13 cellular contexts compared by ENCODE assay signal in genomic region chr7:117470777-117471176, GRCh38. TPM values are rescaled to one million over a fixed set of nuclear protein-coding genes. Genes with fewer than 3 reads are reported as not detected.
DNase-seq lines count a peak whose midpoint lies in the region; ATAC-seq and TF ChIP-seq lines count a peak whose summit lies in the region.
"Had no signal": no experiment of that assay in that cellular context is flagged by ENCODE, and none has a peak within 500 bp of the region (broad histone marks: within the 10 kb centered on the region; RNA-seq: fewer than 3 reads in every experiment).

No MANE protein-coding gene starts in this region.

- no peaks in the 10 kb centered on the region for H3K4me1 ChIP-seq in psoas muscle
- H3K4me1 ChIP-seq: colonic mucosa, thyroid gland had no signal

- H3K9me3 ChIP-seq in psoas muscle = no peaks in the 10 kb centered on the region
- H3K9me3 ChIP-seq: colonic mucosa, thyroid gland had no signal

- no peaks in the 10 kb centered on the region for H3K36me3 ChIP-seq in psoas muscle (ENCODE audit: insufficient read depth in 1 of 2, low read depth in 1 of 2)
- H3K36me3 ChIP-seq: colonic mucosa, thyroid gland had no signal

- DNase-seq in Right ventricle myocardium superior (peak; percentile 71), cardiac septum (ENCODE audit: low spot score) (no peak), NCI-H2029 treated with DMSO at 0.1 percent for 48 hours (lab: John Stamatoyannopoulos, UW) (peak; percentile 20), psoas muscle (no peak), DMS114 treated with DMSO at 0.1 percent for 48 hours (lab: John Stamatoyannopoulos, UW; ENCODE audit: unreplicated experiment) (no peak), NCI-H1436 treated with DMSO at 0.1 percent for 48 hours (lab: John Stamatoyannopoulos, UW) (no peak), NCI-H146 (lab: John Stamatoyannopoulos, UW) (no peak)
- DNase-seq: colonic mucosa, IMR-90, retina, SHP77 treated with DMSO at 0.1 percent for 48 hours, thyroid gland had no signal

- H3K27me3 ChIP-seq in psoas muscle (ENCODE audit: insufficient read depth in 3 of 3, low read length in 2 of 3) = no peaks in the 10 kb centered on the region
- H3K27me3 ChIP-seq: colonic mucosa, thyroid gland had no signal

- no peak overlapping the region for H3K27ac ChIP-seq in psoas muscle
- H3K27ac ChIP-seq: colonic mucosa, thyroid gland had no signal

- intact Hi-C loops in Right ventricle myocardium superior (cut with DNase I) = no loop called here
- intact Hi-C loops in cardiac septum (cut with DNase I) = no loop called here
- intact Hi-C loops in psoas muscle (cut with DNase I) = no loop called here

- 33 to 46% (median 42%) methylated on average over 5 of the region's 5 CpGs for WGBS in psoas muscle, 3 donors

- H3K4me3 ChIP-seq in psoas muscle = no peak overlapping the region
- H3K4me3 ChIP-seq: colonic mucosa, thyroid gland had no signal

- no peak for TF ChIP-seq CTCF in psoas muscle (IDR thresholded peaks at IDR 0.05)

- ATAC-seq in Right ventricle myocardium superior (ENCODE audit: poor library complexity) (peak; percentile 85), HG02798 (IDR thresholded peaks at IDR 0.05; ENCODE audit: poor library complexity, unreplicated experiment) (peak; percentile 63), psoas muscle (no peak)

RNA-seq across cellular contexts. Expression of gene CFTR, which starts 9.0 kb away (rescaled TPM):
- total RNA-seq in Right ventricle myocardium superior (0.86 TPM), cardiac septum (0.19 TPM), psoas muscle (under 1 TPM in 1 of 4 donors, not detected in 3; 0.06 TPM)
- polyA plus RNA-seq in psoas muscle = under 1 TPM in 1 of 3 donors, not detected in 2; 0.01 TPM
- total RNA-seq: thyroid gland had no signal

RNA-seq across cellular contexts. Expression of gene ASZ1, which starts 43.5 kb away (rescaled TPM):
- total RNA-seq in Right ventricle myocardium superior (not detected), cardiac septum (not detected), psoas muscle (not detected)
- polyA plus RNA-seq in psoas muscle = not detected
- total RNA-seq: colonic mucosa, IMR-90, thyroid gland had no signal
- polyA plus RNA-seq: IMR-90 had no signal

Comparison
In these comparisons a context has a peak if more than half of its experiments do, and no peak if none do; other contexts are left out.
1. DNase-seq: peak in Right ventricle myocardium superior (single experiment) and NCI-H2029 treated with DMSO at 0.1 percent for 48 hours (single experiment); none in cardiac septum (single experiment), psoas muscle (0 of 2), DMS114 treated with DMSO at 0.1 percent for 48 hours (single experiment), NCI-H1436 treated with DMSO at 0.1 percent for 48 hours (single experiment) and NCI-H146 (single experiment).
2. ATAC-seq: peak in Right ventricle myocardium superior (single experiment) and HG02798 (single experiment); none in psoas muscle (0 of 4).